17 cellular contexts compared by ENCODE assay signal in the genomic region with DNA sequence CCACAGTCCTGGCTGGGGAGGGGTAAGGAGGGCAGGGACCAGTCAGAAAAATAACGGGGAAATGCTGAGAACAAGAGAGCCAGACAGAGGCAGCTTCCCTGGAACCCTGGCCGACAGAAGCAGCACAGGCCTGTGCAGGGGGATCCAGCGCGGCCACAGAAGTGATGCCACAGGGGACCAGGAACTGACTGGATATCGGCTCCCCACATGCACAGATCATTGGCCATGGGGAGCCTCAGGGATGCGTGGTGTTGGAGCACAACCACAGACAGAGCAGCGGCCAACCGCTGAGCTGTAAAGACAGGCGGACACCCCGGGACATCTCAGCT. TPM values are rescaled to one million over a fixed set of nuclear protein-coding genes. Genes with fewer than 3 reads are reported as not detected.
DNase-seq lines count a peak whose midpoint lies in the region; FAIRE-seq and TF ChIP-seq lines count a peak whose summit lies in the region.
"Had no signal": no experiment of that assay in that cellular context is flagged by ENCODE, and none has a peak within 500 bp of the region (broad histone marks: within the 10 kb centered on the region; RNA-seq: fewer than 3 reads in every experiment).

No MANE protein-coding gene starts in this region.

- DNase-seq in D341Med (ENCODE audit: low spot score) (peak; percentile 30), glutamatergic neuron (peak; percentile 58), posterior vena cava (ENCODE audit: low spot score) (peak; percentile 58), NCI-H2171 (lab: John Stamatoyannopoulos, UW) (no peak), occipital lobe (lab: John Stamatoyannopoulos, UW) (no peak), D721Med (ENCODE audit: insufficient read length, low spot score) (no peak)
- DNase-seq: BE2C; CD8-positive, alpha-beta T cell; COR-L47; DMS53; GF-D8 had no signal

- no peaks in the 10 kb centered on the region for H3K36me3 Mint-ChIP-seq in glutamatergic neuron (ENCODE audit: unreplicated experiment)
- H3K36me3 Mint-ChIP-seq: CD14-positive monocyte; CD8-positive, alpha-beta T cell had no signal

- H3K4me1 Mint-ChIP-seq in glutamatergic neuron (ENCODE audit: low read depth, unreplicated experiment): peaks cover 56% of the 10 kb centered on the region
- H3K4me1 Mint-ChIP-seq: CD14-positive monocyte had no signal

- peaks cover 43% of the 10 kb centered on the region for H3K4me1 ChIP-seq in BLaER1
- H3K4me1 ChIP-seq: A549, BE2C had no signal

- peak overlapping the region; percentile 11; the same call in 1 of the 2 replicates for H3K4me2 ChIP-seq in BLaER1
- H3K4me2 ChIP-seq: A549 had no signal

- TF ChIP-seq CTCF in glutamatergic neuron (IDR thresholded peaks at IDR 0.05; ENCODE audit: partially characterized antibody, unreplicated experiment) (no peak), D721Med (IDR thresholded peaks at IDR 0.05; ENCODE audit: insufficient read depth, missing control alignments) (no peak)

- H3K27me3 Mint-ChIP-seq in glutamatergic neuron (ENCODE audit: unreplicated experiment): peaks cover 4% of the 10 kb centered on the region

- no peaks in the 10 kb centered on the region for H3K36me3 ChIP-seq in BLaER1
- H3K36me3 ChIP-seq: BE2C had no signal

- peaks cover 2% of the 10 kb centered on the region for H3K9me3 Mint-ChIP-seq in glutamatergic neuron (ENCODE audit: unreplicated experiment)

- H3K27me3 ChIP-seq in BLaER1: peaks cover 87% of the 10 kb centered on the region

- FAIRE-seq in D721Med (lab: Jason Lieb, UNC): no peak
- FAIRE-seq: A549, H54, HepG2, HTR-8/SVneo had no signal

- H3K27ac ChIP-seq in BLaER1: no peak overlapping the region
- H3K27ac ChIP-seq: A549 had no signal

- peak overlapping the region; percentile 69 for H3K4me3 Mint-ChIP-seq in glutamatergic neuron (ENCODE audit: unreplicated experiment)
- H3K4me3 Mint-ChIP-seq: CD8-positive, alpha-beta T cell had no signal

- H3K4me3 ChIP-seq in BLaER1: no peak overlapping the region
- H3K4me3 ChIP-seq: A549 had no signal

- H3K9ac ChIP-seq in BLaER1: no peak overlapping the region

- no peaks in the 10 kb centered on the region for H3K9me3 ChIP-seq in BLaER1
- H3K9me3 ChIP-seq: A549, BE2C had no signal

- intact Hi-C loops in posterior vena cava (cut with DNase I): no loop called here

- peaks cover 43% of the 10 kb centered on the region for H4K20me1 ChIP-seq in BLaER1

- peak overlapping the region; percentile 97 for H3K27ac Mint-ChIP-seq in glutamatergic neuron (ENCODE audit: unreplicated experiment)
- H3K27ac Mint-ChIP-seq: CD8-positive, alpha-beta T cell had no signal

RNA-seq across cellular contexts. Expression of a gene that starts 49.9 kb away (rescaled TPM):
- total RNA-seq in glutamatergic neuron (ENCODE audit: unreplicated experiment) (20.9 TPM), posterior vena cava (10 to 100 TPM; 16.2 to 20.7 TPM), occipital lobe (2.3 TPM)

RNA-seq across cellular contexts. Expression of a gene that starts 52.0 kb away (rescaled TPM):
- total RNA-seq in glutamatergic neuron (ENCODE audit: unreplicated experiment) (11.1 TPM), posterior vena cava (1 to 10 TPM in 1 of 2 donors, under 1 TPM in 1; 0.76 to 4.0 TPM), occipital lobe (1.1 TPM)
- total RNA-seq: HepG2 had no signal

Comparison
In these comparisons a context has a peak if more than half of its experiments do, and no peak if none do; other contexts are left out.
1. DNase-seq: peak in D341Med (single experiment), glutamatergic neuron (single experiment) and posterior vena cava (single experiment); none in NCI-H2171 (single experiment), occipital lobe (single experiment) and D721Med (single experiment).